In the genomic region with DNA sequence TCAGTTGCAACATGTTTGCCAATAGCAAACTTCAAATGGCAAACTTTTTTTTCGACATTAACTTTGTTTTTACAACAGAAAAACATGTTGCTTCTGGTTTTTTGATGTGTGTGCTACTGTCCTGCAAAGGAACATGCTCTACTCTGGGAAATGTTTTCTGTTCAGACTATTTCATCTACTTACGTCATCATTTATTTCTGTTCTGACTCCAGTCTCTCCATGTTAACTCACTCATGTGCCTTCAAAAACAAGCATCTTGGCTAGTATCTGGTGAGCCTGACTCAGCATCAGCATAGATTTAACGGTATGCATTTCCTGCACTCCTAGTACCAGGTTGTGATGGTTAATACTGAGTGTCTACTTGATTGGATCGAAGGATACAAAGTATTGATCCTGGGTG, we compare ENCODE assay signal across 9 cellular contexts. TPM values are rescaled to one million over a fixed set of nuclear protein-coding genes. Genes with fewer than 3 reads are reported as not detected.
DNase-seq lines count a peak whose midpoint lies in the region; ATAC-seq and TF ChIP-seq lines count a peak whose summit lies in the region.
"Had no signal": no experiment of that assay in that cellular context is flagged by ENCODE, and none has a peak within 500 bp of the region (broad histone marks: within the 10 kb centered on the region; RNA-seq: fewer than 3 reads in every experiment).

No MANE protein-coding gene starts in this region.

- no peaks in the 10 kb centered on the region for H3K27me3 ChIP-seq in right cardiac atrium (ENCODE audit: control insufficient read depth, insufficient read depth)
- H3K27me3 ChIP-seq in tibial nerve, result no peaks in the 10 kb centered on the region
- H3K27me3 ChIP-seq: pancreas had no signal

- no peak for TF ChIP-seq POLR2A in tibial nerve (IDR thresholded peaks at IDR 0.05)

- peaks cover 0 to 32% (median 2%) of the 10 kb centered on the region in 3 donors for H3K36me3 ChIP-seq in tibial nerve

- H3K27ac ChIP-seq in right cardiac atrium (ENCODE audit: low read length) (no peak overlapping the region), tibial nerve (peak overlapping the region; percentile 9 to 80 (median 56))
- H3K27ac ChIP-seq: pancreas had no signal

- TF ChIP-seq CTCF in tibial nerve (IDR thresholded peaks at IDR 0.05), result no peak

- H3K4me1 ChIP-seq in right cardiac atrium (ENCODE audit: control insufficient read depth, insufficient read depth, low read length) (no peaks in the 10 kb centered on the region), tibial nerve (peaks cover 0 to 9% (median 0%) of the 10 kb centered on the region in 4 donors)
- H3K4me1 ChIP-seq: pancreas had no signal

- peak in 1 of 2 donors; percentile 61 for TF ChIP-seq EP300 in tibial nerve (IDR thresholded peaks at IDR 0.05)

- peak; percentile 48 to 84 for ATAC-seq in right cardiac atrium
- no peak for ATAC-seq in left lobe of liver
- ATAC-seq in HG03432 (IDR thresholded peaks at IDR 0.05; ENCODE audit: unreplicated experiment), result no peak

- H3K9me3 ChIP-seq in right cardiac atrium (ENCODE audit: control insufficient read depth, low read length) (no peaks in the 10 kb centered on the region), tibial nerve (no peaks in the 10 kb centered on the region)
- H3K9me3 ChIP-seq: pancreas had no signal

- no peak overlapping the region for H3K4me3 ChIP-seq in right cardiac atrium (ENCODE audit: low read length)
- H3K4me3 ChIP-seq in tibial nerve, result no peak overlapping the region
- H3K4me3 ChIP-seq: pancreas had no signal

- WGBS in right cardiac atrium, result 52% methylated on average over 4 of the region's 4 CpGs
- 55 to 57% methylated on average over 4 of the region's 4 CpGs for WGBS in tibial nerve, 2 donors

- DNase-seq in LHCN-M2 (ENCODE audit: low read depth) (peak; percentile 61), brain pericyte (ENCODE audit: low read depth, low spot score) (peak; percentile 53), right cardiac atrium (no peak), tibial nerve (ENCODE audit: low spot score in 2 of 2) (no peak), left lobe of liver (ENCODE audit: low spot score) (no peak), amygdala (lab: John Stamatoyannopoulos, UW) (no peak)
- DNase-seq: activated CD4-positive, alpha-beta T cell treated with anti-CD3 and anti-CD28 coated beads for 1 hour; pancreas had no signal

- intact Hi-C loops in right cardiac atrium (cut with DNase I), result loop anchor here in 1 of 4 donors (10.0 kb wide), 1 partner anchor 209 kb away; the partner anchor contains the start of gene MAP3K5

RNA-seq across cellular contexts. Expression of gene MAP7, which starts 36.1 kb away (rescaled TPM):
- 0.06 TPM in 2 replicates for total RNA-seq in LHCN-M2 (2014; rRNA removed)
- 0.09 TPM for polyA plus RNA-seq in LHCN-M2 (2012)
- total RNA-seq in right cardiac atrium, result 1 to 10 TPM; 1.3 to 2.5 (median 1.8) TPM
- 0.79 TPM for polyA plus RNA-seq in right cardiac atrium
- total RNA-seq in tibial nerve, result 1 to 10 TPM in 3 of 4 donors, under 1 TPM in 1; 0.84 to 1.5 (median 1.4) TPM
- 18.1 TPM for total RNA-seq in left lobe of liver

Comparison
In these comparisons a context has a peak if more than half of its experiments do, and no peak if none do; other contexts are left out.
1. DNase-seq: peak in LHCN-M2 (single experiment) and brain pericyte (single experiment); none in right cardiac atrium (0 of 3), tibial nerve (0 of 2), left lobe of liver (single experiment) and amygdala (0 of 56).
2. ATAC-seq: peak in right cardiac atrium (2 of 2); none in left lobe of liver (single experiment) and HG03432 (single experiment).